16 cellular contexts compared by ENCODE assay signal in the genomic region with DNA sequence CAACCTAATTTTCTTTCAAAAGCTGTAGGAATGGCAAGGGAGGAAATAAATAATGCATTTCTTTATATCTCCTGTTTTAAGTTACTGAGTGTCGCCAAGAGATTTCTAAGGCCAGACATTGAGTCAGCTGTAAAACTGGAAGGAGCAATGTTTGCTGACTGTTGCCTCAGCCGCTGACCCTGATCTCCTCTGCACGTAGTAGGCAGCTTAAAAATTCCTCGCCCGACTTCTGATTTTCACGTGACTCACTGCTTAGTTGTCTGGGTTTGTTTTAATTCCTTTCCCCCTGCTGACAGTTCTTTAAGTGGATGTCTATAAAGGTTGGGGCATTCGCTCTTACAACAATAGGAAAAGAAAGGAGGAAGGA.
"Had no signal": no experiment of that assay in that cellular context is flagged by ENCODE, and none has a peak within 500 bp of the region (broad histone marks: within the 10 kb centered on the region; RNA-seq: fewer than 3 reads in every experiment).

No MANE protein-coding gene starts in this region.

- H3K4me1 Mint-ChIP-seq: activated CD4-positive, alpha-beta memory T cell treated with anti-CD3 and anti-CD28 coated beads, Interleukin-2, amount 10 ng/mL, durations not matched to agents 7 days and 5 days; activated CD4-positive, alpha-beta T cell treated with anti-CD3 and anti-CD28 coated beads for 36 hours; activated naive CD4-positive, alpha-beta T cell treated with anti-CD3 and anti-CD28 coated beads, Interleukin-2, amount 10 ng/mL, durations not matched to agents 7 days and 5 days; activated naive CD8-positive, alpha-beta T cell treated with anti-CD3 and anti-CD28 coated beads for 36 hours had no signal

- DNase-seq: activated CD4-positive, alpha-beta memory T cell treated with anti-CD3 and anti-CD28 coated beads, Interleukin-2, amount 10 ng/mL, durations not matched to agents 7 days and 5 days; activated CD4-positive, alpha-beta T cell treated with anti-CD3 and anti-CD28 coated beads for 36 hours; activated CD4-positive, alpha-beta T cell treated with anti-CD3 and anti-CD28 coated beads, Interleukin-2, amount 50 U/mL, for 1 hour; activated gamma-delta T cell treated with Interleukin-2 at 50 U/mL for 16 hours; activated naive CD4-positive, alpha-beta T cell treated with anti-CD3 and anti-CD28 coated beads, Interleukin-2, amount 10 ng/mL, durations not matched to agents 7 days and 5 days; activated naive CD8-positive, alpha-beta T cell treated with anti-CD3 and anti-CD28 coated beads for 36 hours; activated T-cell treated with anti-CD3 and anti-CD28 coated beads, Interleukin-2, amount 50 U/mL, for 72 hours; cerebellar nuclear complex; MM.1S; NCI-H1436 treated with DMSO at 0.1 percent for 48 hours; NCI-H187; NCI-H446; NCI-H524 had no signal

- H3K36me3 Mint-ChIP-seq: activated naive CD4-positive, alpha-beta T cell treated with anti-CD3 and anti-CD28 coated beads, Interleukin-2, amount 10 ng/mL, durations not matched to agents 7 days and 5 days had no signal

- H3K27me3 Mint-ChIP-seq: activated CD4-positive, alpha-beta memory T cell treated with anti-CD3 and anti-CD28 coated beads, Interleukin-2, amount 10 ng/mL, durations not matched to agents 7 days and 5 days; activated CD4-positive, alpha-beta T cell treated with anti-CD3 and anti-CD28 coated beads for 36 hours; activated naive CD4-positive, alpha-beta T cell treated with anti-CD3 and anti-CD28 coated beads, Interleukin-2, amount 10 ng/mL, durations not matched to agents 7 days and 5 days; activated naive CD8-positive, alpha-beta T cell treated with anti-CD3 and anti-CD28 coated beads for 36 hours had no signal

- H3K9me3 Mint-ChIP-seq: activated CD4-positive, alpha-beta memory T cell treated with anti-CD3 and anti-CD28 coated beads, Interleukin-2, amount 10 ng/mL, durations not matched to agents 7 days and 5 days; activated naive CD4-positive, alpha-beta T cell treated with anti-CD3 and anti-CD28 coated beads, Interleukin-2, amount 10 ng/mL, durations not matched to agents 7 days and 5 days; activated naive CD8-positive, alpha-beta T cell treated with anti-CD3 and anti-CD28 coated beads for 36 hours; activated T-cell treated with anti-CD3 and anti-CD28 coated beads, Interleukin-2, amount 50 U/mL, for 72 hours; activated T-helper 2 cell treated with anti-CD3 and anti-CD28 coated beads, Interferon-gamma antibody, Interleukin-2, Interleukin-4, amounts not matched to agents 10 μg/mL and 5 μg/mL and 100 μg/mL, durations not matched to agents 14 hours and 24 hours and 36 hours; T-helper 1 cell treated with Interleukin-12 subunit alpha and Interleukin-12 subunit beta and Interleukin-4 antibody, amounts not matched to agents 30 μg/mL and 1 μg/mL, for 36 hours had no signal

- H3K27ac Mint-ChIP-seq: activated CD4-positive, alpha-beta memory T cell treated with anti-CD3 and anti-CD28 coated beads, Interleukin-2, amount 10 ng/mL, durations not matched to agents 7 days and 5 days; activated CD4-positive, alpha-beta T cell treated with anti-CD3 and anti-CD28 coated beads for 36 hours; activated naive CD4-positive, alpha-beta T cell treated with anti-CD3 and anti-CD28 coated beads, Interleukin-2, amount 10 ng/mL, durations not matched to agents 7 days and 5 days; activated naive CD8-positive, alpha-beta T cell treated with anti-CD3 and anti-CD28 coated beads for 36 hours; activated T-cell treated with anti-CD3 and anti-CD28 coated beads, Interleukin-2, amount 50 U/mL, for 72 hours; activated T-helper 2 cell treated with anti-CD3 and anti-CD28 coated beads, Interferon-gamma antibody, Interleukin-2, Interleukin-4, amounts not matched to agents 10 μg/mL and 5 μg/mL and 100 μg/mL, durations not matched to agents 14 hours and 24 hours and 36 hours; T-helper 1 cell treated with Interleukin-12 subunit alpha and Interleukin-12 subunit beta and Interleukin-4 antibody, amounts not matched to agents 30 μg/mL and 1 μg/mL, for 36 hours had no signal

- ATAC-seq: activated CD4-positive, alpha-beta T cell treated with anti-CD3 and anti-CD28 coated beads for 36 hours; activated T-cell treated with anti-CD3 and anti-CD28 coated beads, Interleukin-2, amount 50 U/mL, for 72 hours; PC-3 had no signal

- H3K4me3 Mint-ChIP-seq: activated CD4-positive, alpha-beta memory T cell treated with anti-CD3 and anti-CD28 coated beads, Interleukin-2, amount 10 ng/mL, durations not matched to agents 7 days and 5 days; activated CD4-positive, alpha-beta T cell treated with anti-CD3 and anti-CD28 coated beads for 36 hours; activated naive CD4-positive, alpha-beta T cell treated with anti-CD3 and anti-CD28 coated beads, Interleukin-2, amount 10 ng/mL, durations not matched to agents 7 days and 5 days; activated naive CD8-positive, alpha-beta T cell treated with anti-CD3 and anti-CD28 coated beads for 36 hours; activated T-cell treated with anti-CD3 and anti-CD28 coated beads, Interleukin-2, amount 50 U/mL, for 72 hours; T-helper 1 cell treated with Interleukin-12 subunit alpha and Interleukin-12 subunit beta and Interleukin-4 antibody, amounts not matched to agents 30 μg/mL and 1 μg/mL, for 36 hours had no signal
